Comparison of ENCODE assay signal across 32 cellular contexts in genomic region chr15:45362419-45362818, GRCh38.
"Had no signal": no experiment of that assay in that cellular context is flagged by ENCODE, and none has a peak within 500 bp of the region (broad histone marks: within the 10 kb centered on the region; RNA-seq: fewer than 3 reads in every experiment).

No MANE protein-coding gene starts in this region.

- H3K9me3 ChIP-seq: ascending aorta, breast epithelium had no signal

- H3K27me3 ChIP-seq: ascending aorta, brain microvascular endothelial cell, breast epithelium had no signal

- ATAC-seq: activated CD4-positive, alpha-beta T cell treated with anti-CD3 and anti-CD28 coated beads for 36 hours; activated CD4-positive, CD25-positive, alpha-beta regulatory T cell treated with anti-CD3 and anti-CD28 coated beads, Interleukin-2, amount 50 U/mL, for 24 hours; activated CD8-positive, alpha-beta memory T cell treated with anti-CD3 and anti-CD28 coated beads, Interleukin-2, amount 10 ng/mL, durations not matched to agents 7 days and 5 days; activated CD8-positive, alpha-beta T cell treated with anti-CD3 and anti-CD28 coated beads, Interleukin-2, amount 10 ng/mL, durations not matched to agents 7 days and 5 days; activated naive CD8-positive, alpha-beta T cell treated with anti-CD3 and anti-CD28 coated beads, Interleukin-2, amount 50 U/mL, for 24 hours; WTC11 had no signal

- FAIRE-seq: TTC549 had no signal

- H3K4me1 ChIP-seq: ascending aorta, breast epithelium had no signal

- H3K4me3 ChIP-seq: ascending aorta, breast epithelium had no signal

- DNase-seq: activated CD4-positive, alpha-beta memory T cell treated with anti-CD3 and anti-CD28 coated beads, Interleukin-2, amount 10 ng/mL, durations not matched to agents 7 days and 5 days; activated CD4-positive, alpha-beta T cell treated with anti-CD3 and anti-CD28 coated beads for 1 hour; activated CD4-positive, alpha-beta T cell treated with anti-CD3 and anti-CD28 coated beads for 36 hours; activated CD4-positive, alpha-beta T cell treated with anti-CD3 and anti-CD28 coated beads for 48 hours; activated CD4-positive, alpha-beta T cell treated with anti-CD3 and anti-CD28 coated beads, Interleukin-2, amount 10 ng/mL, durations not matched to agents 7 days and 5 days; activated CD4-positive, alpha-beta T cell treated with anti-CD3 and anti-CD28 coated beads, Interleukin-2, amount 50 U/mL, for 48 hours; activated CD4-positive, CD25-positive, alpha-beta regulatory T cell; activated CD8-positive, alpha-beta memory T cell treated with anti-CD3 and anti-CD28 coated beads for 24 hours; activated CD8-positive, alpha-beta memory T cell treated with anti-CD3 and anti-CD28 coated beads, Interleukin-2, amount 10 ng/mL, durations not matched to agents 7 days and 5 days; activated CD8-positive, alpha-beta memory T cell treated with anti-CD3 and anti-CD28 coated beads, Interleukin-2, amount 50 U/mL, for 48 hours; activated CD8-positive, alpha-beta T cell treated with anti-CD3 and anti-CD28 coated beads, Interleukin-2, amount 10 ng/mL, durations not matched to agents 7 days and 5 days; activated effector memory CD4-positive, alpha-beta T cell treated with Interleukin-2 at 50 U/mL for 16 hours; activated gamma-delta T cell; activated naive CD4-positive, alpha-beta T cell treated with anti-CD3 and anti-CD28 coated beads, Interleukin-2, amount 10 ng/mL, durations not matched to agents 7 days and 5 days; activated naive CD4-positive, alpha-beta T cell treated with Interleukin-2 at 50 U/mL for 16 hours; activated naive CD8-positive, alpha-beta T cell treated with anti-CD3 and anti-CD28 coated beads, Interleukin-2, amount 10 ng/mL, durations not matched to agents 7 days and 5 days; activated naive CD8-positive, alpha-beta T cell treated with anti-CD3 and anti-CD28 coated beads, Interleukin-2, amount 50 U/mL, for 24 hours; activated T-cell treated with anti-CD3 and anti-CD28 coated beads, Interleukin-2, amount 50 U/mL, for 24 hours; activated T-cell treated with anti-CD3 and anti-CD28 coated beads, Interleukin-2, amount 50 U/mL, for 48 hours; amygdala; anterior cingulate cortex; brain microvascular endothelial cell; central memory CD4-positive, alpha-beta T cell; T-helper 1 cell; T-helper 2 cell; T-helper 9 cell had no signal

- H3K36me3 ChIP-seq: brain microvascular endothelial cell, breast epithelium had no signal

- H3K27ac ChIP-seq: ascending aorta, brain microvascular endothelial cell, breast epithelium, VCaP had no signal
